ENCODE assay signal across 2 cellular contexts in the genomic region with DNA sequence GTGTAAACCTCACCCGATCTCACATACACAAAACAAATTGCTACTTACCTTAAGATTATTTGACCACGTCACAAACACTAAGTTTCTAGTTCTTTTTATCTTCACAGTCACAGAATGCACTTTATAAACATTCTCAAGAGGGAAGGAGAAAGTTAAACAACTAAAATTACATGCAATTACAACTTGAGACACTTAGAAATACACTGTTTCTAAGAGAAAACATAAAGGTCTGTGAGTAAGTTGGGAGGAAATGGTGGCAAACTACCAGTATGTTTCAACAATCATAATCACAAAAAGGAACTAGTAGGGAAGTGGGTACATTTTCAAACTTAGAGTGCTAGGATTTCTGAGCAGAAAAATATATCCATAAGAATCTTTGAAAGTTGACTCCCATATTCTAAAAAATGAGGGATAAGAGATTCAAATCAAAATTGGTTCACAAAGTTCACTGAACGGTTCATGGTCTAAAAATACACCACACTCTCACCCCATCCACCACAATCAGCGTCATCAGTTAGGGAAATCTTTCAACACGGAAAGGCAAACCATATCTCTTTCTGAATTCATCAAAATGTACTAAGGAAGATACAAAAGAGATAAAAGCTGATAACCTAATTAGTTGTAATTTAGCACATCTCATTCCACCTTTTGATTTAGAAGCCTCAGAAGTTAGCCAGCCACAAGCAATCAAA.
TF ChIP-seq lines count a peak whose summit lies in the region.

No MANE protein-coding gene starts in this region.

TF ChIP-seq in IMR-90, 13 proteins besides CTCF, POLR2A, EP300 and RAD21:
- TF ChIP-seq FOS (IDR thresholded peaks at IDR 0.05; ENCODE audit: low read depth, low read length) (no peak), MAFK (IDR thresholded peaks at IDR 0.05; ENCODE audit: low read depth, low read length) (no peak), RFX5 (IDR thresholded peaks at IDR 0.05; ENCODE audit: low read depth, low read length) (no peak), MXI1 (IDR thresholded peaks at IDR 0.05; ENCODE audit: borderline replicate concordance, low read depth, low read length) (no peak), CEBPB (IDR thresholded peaks at IDR 0.05; ENCODE audit: low read depth, low read length) (no peak)
- TF ChIP-seq, protein P1, sequence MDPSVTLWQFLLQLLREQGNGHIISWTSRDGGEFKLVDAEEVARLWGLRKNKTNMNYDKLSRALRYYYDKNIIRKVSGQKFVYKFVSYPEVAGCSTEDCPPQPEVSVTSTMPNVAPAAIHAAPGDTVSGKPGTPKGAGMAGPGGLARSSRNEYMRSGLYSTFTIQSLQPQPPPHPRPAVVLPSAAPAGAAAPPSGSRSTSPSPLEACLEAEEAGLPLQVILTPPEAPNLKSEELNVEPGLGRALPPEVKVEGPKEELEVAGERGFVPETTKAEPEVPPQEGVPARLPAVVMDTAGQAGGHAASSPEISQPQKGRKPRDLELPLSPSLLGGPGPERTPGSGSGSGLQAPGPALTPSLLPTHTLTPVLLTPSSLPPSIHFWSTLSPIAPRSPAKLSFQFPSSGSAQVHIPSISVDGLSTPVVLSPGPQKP (IDR thresholded peaks at IDR 0.05; ENCODE audit: borderline replicate concordance, low read depth, low read length) = no peak

TF ChIP-seq in GM12878, 131 proteins besides CTCF, POLR2A, EP300 and RAD21:
- TF ChIP-seq MEF2B (IDR thresholded peaks at IDR 0.05; ENCODE audit: partially characterized antibody, poor library complexity, severe bottlenecking) = peak; percentile 16
- TF ChIP-seq MTA2 (IDR thresholded peaks at IDR 0.05; ENCODE audit: low read depth) = 0 out of 2 replicates have a peak, but pooled peaks have one; percentile 9
- TF ChIP-seq NFIC (IDR thresholded peaks at IDR 0.05; ENCODE audit: low read depth, low read length) = no peak
- peak in 1 of 2 experiments; percentile 15; a peak in 1 of 4 replicates for TF ChIP-seq IKZF2 (IDR thresholded peaks at IDR 0.05)
